1 cellular context compared by ENCODE assay signal in genomic region chr18:3384664-3385189, GRCh38.
TF ChIP-seq lines count a peak whose summit lies in the region.

No MANE protein-coding gene starts in this region.

TF ChIP-seq in GM23338, 12 proteins besides CTCF, POLR2A, EP300 and RAD21 (continued from another document):
- TF ChIP-seq, protein P1, sequence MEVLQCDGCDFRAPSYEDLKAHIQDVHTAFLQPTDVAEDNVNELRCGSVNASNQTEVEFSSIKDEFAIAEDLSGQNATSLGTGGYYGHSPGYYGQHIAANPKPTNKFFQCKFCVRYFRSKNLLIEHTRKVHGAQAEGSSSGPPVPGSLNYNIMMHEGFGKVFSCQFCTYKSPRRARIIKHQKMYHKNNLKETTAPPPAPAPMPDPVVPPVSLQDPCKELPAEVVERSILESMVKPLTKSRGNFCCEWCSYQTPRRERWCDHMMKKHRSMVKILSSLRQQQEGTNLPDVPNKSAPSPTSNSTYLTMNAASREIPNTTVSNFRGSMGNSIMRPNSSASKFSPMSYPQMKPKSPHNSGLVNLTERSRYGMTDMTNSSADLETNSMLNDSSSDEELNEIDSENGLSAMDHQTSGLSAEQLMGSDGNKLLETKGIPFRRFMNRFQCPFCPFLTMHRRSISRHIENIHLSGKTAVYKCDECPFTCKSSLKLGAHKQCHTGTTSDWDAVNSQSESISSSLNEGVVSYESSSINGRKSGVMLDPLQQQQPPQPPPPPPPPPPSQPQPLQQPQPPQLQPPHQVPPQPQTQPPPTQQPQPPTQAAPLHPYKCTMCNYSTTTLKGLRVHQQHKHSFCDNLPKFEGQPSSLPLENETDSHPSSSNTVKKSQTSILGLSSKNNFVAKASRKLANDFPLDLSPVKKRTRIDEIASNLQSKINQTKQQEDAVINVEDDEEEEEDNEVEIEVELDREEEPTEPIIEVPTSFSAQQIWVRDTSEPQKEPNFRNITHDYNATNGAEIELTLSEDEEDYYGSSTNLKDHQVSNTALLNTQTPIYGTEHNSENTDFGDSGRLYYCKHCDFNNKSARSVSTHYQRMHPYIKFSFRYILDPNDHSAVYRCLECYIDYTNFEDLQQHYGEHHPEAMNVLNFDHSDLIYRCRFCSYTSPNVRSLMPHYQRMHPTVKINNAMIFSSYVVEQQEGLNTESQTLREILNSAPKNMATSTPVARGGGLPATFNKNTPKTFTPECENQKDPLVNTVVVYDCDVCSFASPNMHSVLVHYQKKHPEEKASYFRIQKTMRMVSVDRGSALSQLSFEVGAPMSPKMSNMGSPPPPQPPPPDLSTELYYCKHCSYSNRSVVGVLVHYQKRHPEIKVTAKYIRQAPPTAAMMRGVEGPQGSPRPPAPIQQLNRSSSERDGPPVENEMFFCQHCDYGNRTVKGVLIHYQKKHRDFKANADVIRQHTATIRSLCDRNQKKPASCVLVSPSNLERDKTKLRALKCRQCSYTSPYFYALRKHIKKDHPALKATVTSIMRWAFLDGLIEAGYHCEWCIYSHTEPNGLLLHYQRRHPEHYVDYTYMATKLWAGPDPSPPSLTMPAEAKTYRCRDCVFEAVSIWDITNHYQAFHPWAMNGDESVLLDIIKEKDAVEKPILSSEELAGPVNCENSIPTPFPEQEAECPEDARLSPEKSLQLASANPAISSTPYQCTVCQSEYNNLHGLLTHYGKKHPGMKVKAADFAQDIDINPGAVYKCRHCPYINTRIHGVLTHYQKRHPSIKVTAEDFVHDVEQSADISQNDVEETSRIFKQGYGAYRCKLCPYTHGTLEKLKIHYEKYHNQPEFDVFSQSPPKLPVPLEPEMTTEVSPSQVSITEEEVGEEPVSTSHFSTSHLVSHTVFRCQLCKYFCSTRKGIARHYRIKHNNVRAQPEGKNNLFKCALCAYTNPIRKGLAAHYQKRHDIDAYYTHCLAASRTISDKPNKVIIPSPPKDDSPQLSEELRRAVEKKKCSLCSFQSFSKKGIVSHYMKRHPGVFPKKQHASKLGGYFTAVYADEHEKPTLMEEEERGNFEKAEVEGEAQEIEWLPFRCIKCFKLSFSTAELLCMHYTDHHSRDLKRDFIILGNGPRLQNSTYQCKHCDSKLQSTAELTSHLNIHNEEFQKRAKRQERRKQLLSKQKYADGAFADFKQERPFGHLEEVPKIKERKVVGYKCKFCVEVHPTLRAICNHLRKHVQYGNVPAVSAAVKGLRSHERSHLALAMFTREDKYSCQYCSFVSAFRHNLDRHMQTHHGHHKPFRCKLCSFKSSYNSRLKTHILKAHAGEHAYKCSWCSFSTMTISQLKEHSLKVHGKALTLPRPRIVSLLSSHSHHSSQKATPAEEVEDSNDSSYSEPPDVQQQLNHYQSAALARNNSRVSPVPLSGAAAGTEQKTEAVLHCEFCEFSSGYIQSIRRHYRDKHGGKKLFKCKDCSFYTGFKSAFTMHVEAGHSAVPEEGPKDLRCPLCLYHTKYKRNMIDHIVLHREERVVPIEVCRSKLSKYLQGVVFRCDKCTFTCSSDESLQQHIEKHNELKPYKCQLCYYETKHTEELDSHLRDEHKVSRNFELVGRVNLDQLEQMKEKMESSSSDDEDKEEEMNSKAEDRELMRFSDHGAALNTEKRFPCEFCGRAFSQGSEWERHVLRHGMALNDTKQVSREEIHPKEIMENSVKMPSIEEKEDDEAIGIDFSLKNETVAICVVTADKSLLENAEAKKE (CRISPR knock-in tag; IDR thresholded peaks at IDR 0.05), result no peak
- TF ChIP-seq POLR2AphosphoS5 (IDR thresholded peaks at IDR 0.05; ENCODE audit: low read depth) (no peak), NANOG (IDR thresholded peaks at IDR 0.05; ENCODE audit: borderline replicate concordance) (no peak), CREB1 (CRISPR knock-in tag; IDR thresholded peaks at IDR 0.05; ENCODE audit: low read depth) (no peak), STAT1 (IDR thresholded peaks at IDR 0.05; ENCODE audit: unreplicated experiment) (no peak), EZH2 (IDR thresholded peaks at IDR 0.05; ENCODE audit: low read depth, unreplicated experiment) (no peak), ZNF331 (CRISPR knock-in tag; IDR thresholded peaks at IDR 0.05; ENCODE audit: low read depth) (no peak), JUNB (IDR thresholded peaks at IDR 0.05; ENCODE audit: unreplicated experiment) (no peak), EZH2phosphoT487 (IDR thresholded peaks at IDR 0.05; ENCODE audit: unreplicated experiment) (no peak)
- TF ChIP-seq, protein P2, sequence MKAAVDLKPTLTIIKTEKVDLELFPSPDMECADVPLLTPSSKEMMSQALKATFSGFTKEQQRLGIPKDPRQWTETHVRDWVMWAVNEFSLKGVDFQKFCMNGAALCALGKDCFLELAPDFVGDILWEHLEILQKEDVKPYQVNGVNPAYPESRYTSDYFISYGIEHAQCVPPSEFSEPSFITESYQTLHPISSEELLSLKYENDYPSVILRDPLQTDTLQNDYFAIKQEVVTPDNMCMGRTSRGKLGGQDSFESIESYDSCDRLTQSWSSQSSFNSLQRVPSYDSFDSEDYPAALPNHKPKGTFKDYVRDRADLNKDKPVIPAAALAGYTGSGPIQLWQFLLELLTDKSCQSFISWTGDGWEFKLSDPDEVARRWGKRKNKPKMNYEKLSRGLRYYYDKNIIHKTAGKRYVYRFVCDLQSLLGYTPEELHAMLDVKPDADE (IDR thresholded peaks at IDR 0.05), result no peak
TF ChIP-seq in GM23338: peak in this region for 0.
